In genomic region chr5:150409638-150410523, GRCh38 we compare ENCODE assay signal across 8 cellular contexts. TPM values are rescaled to one million over a fixed set of nuclear protein-coding genes. Genes with fewer than 3 reads are reported as not detected.
DNase-seq lines count a peak whose midpoint lies in the region; ATAC-seq and TF ChIP-seq lines count a peak whose summit lies in the region.

No MANE protein-coding gene starts in this region.

- no peaks in the 10 kb centered on the region for H4K20me1 ChIP-seq in PC-9 (ENCODE audit: insufficient read depth)

- no peak overlapping the region for H3K27ac ChIP-seq in PC-9

- H3K9me2 ChIP-seq in PC-9 (ENCODE audit: insufficient read depth) = no peaks in the 10 kb centered on the region

- peak; percentile 40 for ATAC-seq in GM21529 (IDR thresholded peaks at IDR 0.05; ENCODE audit: unreplicated experiment)
- ATAC-seq in activated naive CD4-positive, alpha-beta T cell treated with anti-CD3 and anti-CD28 coated beads, Interleukin-2, amount 50 U/mL, for 72 hours = peak; percentile 35 to 37

- H3K27me3 ChIP-seq in PC-9 (ENCODE audit: insufficient read depth, low read depth) (no peaks in the 10 kb centered on the region), neuron (ENCODE audit: insufficient read depth, low read length) (no peaks in the 10 kb centered on the region)

- H3K9me3 ChIP-seq in PC-9 (ENCODE audit: insufficient read depth, low read depth) = no peaks in the 10 kb centered on the region
- no peaks in the 10 kb centered on the region for H3K9me3 ChIP-seq in neuron (ENCODE audit: low read length)

- POLR2A ChIA-PET in PC-9 (lab: Charles Lee; ENCODE audit: unreplicated experiment) = no interaction called here

- DNase-seq in DMS53 treated with DMSO at 0.1 percent for 48 hours (lab: John Stamatoyannopoulos, UW; ENCODE audit: unreplicated experiment) (peak; percentile 93), KBM-7 (peak; percentile 91), PC-9 (peak; percentile 75 to 76), glomerular endothelial cell (ENCODE audit: extremely low read depth, low read depth, low spot score) (peak; percentile 65), germinal center (ENCODE audit: low spot score) (no peak)
- DNase-seq in activated naive CD4-positive, alpha-beta T cell treated with anti-CD3 and anti-CD28 coated beads, Interleukin-2, amount 50 U/mL, for 72 hours (ENCODE audit: low spot score in 2 of 2) = peak; percentile 44 to 63

- in situ Hi-C loops in KBM-7 (cut with MboI; ENCODE audit: low pct_unique_long_range_greater_than_20kb, low sequenced_read_pairs) = no loop called here

- H3F3A ChIP-seq in PC-9 (ENCODE audit: insufficient read depth, low read depth) = peaks cover 9% of the 10 kb centered on the region; the same call in 1 of the 2 replicates

- H3K36me3 ChIP-seq in PC-9 (ENCODE audit: low read depth) = no peaks in the 10 kb centered on the region
- no peaks in the 10 kb centered on the region for H3K36me3 ChIP-seq in neuron (ENCODE audit: insufficient read depth, low read length)

- no peak for TF ChIP-seq CTCF in PC-9 (conservative IDR thresholded peaks at IDR 0.05)

- H3K4me3 ChIP-seq in PC-9 (peak overlapping the region; percentile 14; the same call in 1 of the 2 replicates), neuron (ENCODE audit: low read length) (peak overlapping the region; percentile 26)

- peak overlapping the region; percentile 76 to 94 for H3K27ac Mint-ChIP-seq in activated naive CD4-positive, alpha-beta T cell treated with anti-CD3 and anti-CD28 coated beads, Interleukin-2, amount 50 U/mL, for 72 hours

- H2AFZ ChIP-seq in PC-9 (peak overlapping the region; percentile 5; the same call in 1 of the 2 replicates), neuron (ENCODE audit: low read depth, low read length) (peak overlapping the region; percentile 47)

- CTCF ChIA-PET in PC-9 (lab: Charles Lee) = interaction anchor here (0.5 kb wide), 1 partner anchor 122 kb away, joined by 3 read pairs; no protein-coding TSS in a partner anchor

- intact Hi-C loops in PC-9 (cut with micrococcal nuclease; ENCODE audit: unreplicated experiment) = no loop called here

- no peaks in the 10 kb centered on the region for H3K9me3 Mint-ChIP-seq in activated naive CD4-positive, alpha-beta T cell treated with anti-CD3 and anti-CD28 coated beads, Interleukin-2, amount 50 U/mL, for 72 hours

- peaks cover 6% of the 10 kb centered on the region for H3K4me1 ChIP-seq in PC-9 (replicated peaks; ENCODE audit: insufficient read depth)
- peaks cover 15% of the 10 kb centered on the region for H3K4me1 ChIP-seq in neuron (ENCODE audit: insufficient read depth, low read length)

- H3K4me2 ChIP-seq in PC-9 = peak overlapping the region; percentile 58

- BruUV-seq in PC-9 (replicated peaks; lab: Mats Ljungman, UMichigan) = no TSS peak

- no peaks in the 10 kb centered on the region for H3K79me2 ChIP-seq in PC-9 (ENCODE audit: low read depth)

- peaks cover 6 to 19% of the 10 kb centered on the region in 2 donors for H3K36me3 Mint-ChIP-seq in activated naive CD4-positive, alpha-beta T cell treated with anti-CD3 and anti-CD28 coated beads, Interleukin-2, amount 50 U/mL, for 72 hours

RNA-seq across cellular contexts. Expression of gene CD74, which starts 2.8 kb away (rescaled TPM):
- 41.1 and 52.0 TPM in 2 replicates for total RNA-seq in PC-9 (2021)
- total RNA-seq in activated naive CD4-positive, alpha-beta T cell treated with anti-CD3 and anti-CD28 coated beads, Interleukin-2, amount 50 U/mL, for 72 hours = 100 to 1,000 TPM; 249 to 277 TPM
- 24.3 and 34.1 TPM in 2 replicates for total RNA-seq in glomerular endothelial cell

RNA-seq across cellular contexts. Expression of gene RPS14, which starts 39.7 kb away (rescaled TPM):
- total RNA-seq in PC-9 (2021) (2,907 and 3,838 TPM in 2 replicates), glomerular endothelial cell (1,375 and 2,774 TPM in 2 replicates)
- 1,000 to 10,000 TPM; 2,876 to 3,412 TPM for total RNA-seq in activated naive CD4-positive, alpha-beta T cell treated with anti-CD3 and anti-CD28 coated beads, Interleukin-2, amount 50 U/mL, for 72 hours

RNA-seq across cellular contexts. Expression of gene TCOF1, which starts 52.4 kb away (rescaled TPM):
- 68.4 and 75.3 TPM in 2 replicates for total RNA-seq in PC-9 (2021)
- 10 to 100 TPM; 91.9 to 94.4 TPM for total RNA-seq in activated naive CD4-positive, alpha-beta T cell treated with anti-CD3 and anti-CD28 coated beads, Interleukin-2, amount 50 U/mL, for 72 hours
- total RNA-seq in glomerular endothelial cell = 29.1 and 38.2 TPM in 2 replicates
